Comparison of ENCODE assay signal across 15 cellular contexts in the genomic region with DNA sequence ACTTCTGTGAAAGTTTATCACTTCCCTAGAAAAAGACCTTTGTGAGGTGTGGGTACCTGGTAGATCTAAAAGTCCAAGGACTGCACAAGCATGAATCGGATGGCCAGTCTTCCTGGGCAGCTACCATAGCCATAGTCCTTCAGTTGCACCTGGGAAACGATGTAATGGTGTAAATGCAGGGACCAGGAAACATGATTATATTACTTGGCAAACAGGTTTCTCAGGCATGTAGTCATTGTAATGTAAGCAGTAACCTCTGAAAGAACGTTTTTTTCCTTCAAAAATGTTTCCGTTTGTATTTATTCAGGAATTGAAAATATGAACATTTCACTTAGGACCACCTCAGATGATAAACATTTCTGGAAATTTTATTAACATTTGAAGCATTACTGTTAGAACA.
DNase-seq lines count a peak whose midpoint lies in the region; ATAC-seq, FAIRE-seq and TF ChIP-seq lines count a peak whose summit lies in the region.
"Had no signal": no experiment of that assay in that cellular context is flagged by ENCODE, and none has a peak within 500 bp of the region (broad histone marks: within the 10 kb centered on the region; RNA-seq: fewer than 3 reads in every experiment).

No MANE protein-coding gene starts in this region.

- TF ChIP-seq CTCF in right atrium auricular region (IDR thresholded peaks at IDR 0.05) = no peak
- no peak for TF ChIP-seq CTCF in foreskin keratinocyte (conservative IDR thresholded peaks at IDR 0.05)

- no peak for ATAC-seq in left ventricle myocardium superior
- peak; percentile 61 for ATAC-seq in foreskin keratinocyte
- ATAC-seq in GM21526 (IDR thresholded peaks at IDR 0.05; ENCODE audit: low FRiP score, unreplicated experiment) = no peak
- no peak for ATAC-seq in activated T-cell treated with anti-CD3 and anti-CD28 coated beads, Interleukin-2, amount 50 U/mL, for 72 hours (replicated peaks in 1 of 2)
- ATAC-seq: HCT116 had no signal

- no peaks in the 10 kb centered on the region for H3K4me1 Mint-ChIP-seq in activated T-cell treated with anti-CD3 and anti-CD28 coated beads, Interleukin-2, amount 50 U/mL, for 72 hours (ENCODE audit: low read depth)

- no peak overlapping the region for H3K4me3 Mint-ChIP-seq in activated T-cell treated with anti-CD3 and anti-CD28 coated beads, Interleukin-2, amount 50 U/mL, for 72 hours

- intact Hi-C loops in left ventricle myocardium superior (cut with micrococcal nuclease) = no loop called here

- no peak for FAIRE-seq in H54 (lab: Jason Lieb, UNC)

- H3K9me3 Mint-ChIP-seq in activated T-cell treated with anti-CD3 and anti-CD28 coated beads, Interleukin-2, amount 50 U/mL, for 72 hours = no peaks in the 10 kb centered on the region

- no peak overlapping the region for H3K4me3 ChIP-seq in right atrium auricular region

- H3K27me3 ChIP-seq in right atrium auricular region = no peaks in the 10 kb centered on the region
- H3K27me3 ChIP-seq in foreskin keratinocyte = no peaks in the 10 kb centered on the region

- no peaks in the 10 kb centered on the region for H3K27me3 Mint-ChIP-seq in activated T-cell treated with anti-CD3 and anti-CD28 coated beads, Interleukin-2, amount 50 U/mL, for 72 hours (ENCODE audit: low read depth)

- H3K9me3 ChIP-seq in right atrium auricular region = no peaks in the 10 kb centered on the region

- DNase-seq in right atrium auricular region (ENCODE audit: low spot score) = no peak
- no peak for DNase-seq in left ventricle myocardium superior
- peak; percentile 26 for DNase-seq in NCI-H69 (lab: John Stamatoyannopoulos, UW)
- DNase-seq in foreskin keratinocyte = peak in 1 of 2 donors; percentile 57
- no peak for DNase-seq in H54 (ENCODE audit: insufficient read length, low spot score)
- DNase-seq in activated T-cell treated with anti-CD3 and anti-CD28 coated beads, Interleukin-2, amount 50 U/mL, for 72 hours = no peak
- DNase-seq: COR-L47, EL, MV-4-11, NCI-H2029, NCI-H510A treated with DMSO at 0.1 percent for 48 hours, SHP77 had no signal

- H3K27ac ChIP-seq in right atrium auricular region (peak overlapping the region; percentile 5 to 28), foreskin keratinocyte (no peak overlapping the region)
- H3K27ac ChIP-seq: HL-60 had no signal

- peaks cover 0 to 24% of the 10 kb centered on the region in 2 donors for H3K4me1 ChIP-seq in right atrium auricular region
- H3K4me1 ChIP-seq in foreskin keratinocyte = peaks cover 14% of the 10 kb centered on the region

- H3K36me3 Mint-ChIP-seq in activated T-cell treated with anti-CD3 and anti-CD28 coated beads, Interleukin-2, amount 50 U/mL, for 72 hours (ENCODE audit: insufficient read depth in 2 of 2) = no peaks in the 10 kb centered on the region

- no peak overlapping the region for H3K27ac Mint-ChIP-seq in activated T-cell treated with anti-CD3 and anti-CD28 coated beads, Interleukin-2, amount 50 U/mL, for 72 hours

- H3K36me3 ChIP-seq in right atrium auricular region = no peaks in the 10 kb centered on the region

- TF ChIP-seq POLR2A in H54 (IDR thresholded peaks at IDR 0.05; ENCODE audit: low read depth, low read length) = no peak
